Comparison of ENCODE assay signal across 9 cellular contexts in genomic region chr3:3800076-3800448, GRCh38. TPM values are rescaled to one million over a fixed set of nuclear protein-coding genes. Genes with fewer than 3 reads are reported as not detected.
DNase-seq lines count a peak whose midpoint lies in the region; ATAC-seq and TF ChIP-seq lines count a peak whose summit lies in the region.
"Had no signal": no experiment of that assay in that cellular context is flagged by ENCODE, and none has a peak within 500 bp of the region (broad histone marks: within the 10 kb centered on the region; RNA-seq: fewer than 3 reads in every experiment).

No MANE protein-coding gene starts in this region.

- peak overlapping the region; percentile 56 for H3K4me3 ChIP-seq in adipocyte (ENCODE audit: low read length)
- peak overlapping the region; percentile 63 for H3K4me3 ChIP-seq in kidney epithelial cell (ENCODE audit: low read depth, low read length)

- no peaks in the 10 kb centered on the region for H3K9me3 ChIP-seq in adipocyte (ENCODE audit: control insufficient read depth, low read length)

- no peak for TF ChIP-seq CTCF in kidney epithelial cell (IDR thresholded peaks at IDR 0.05; ENCODE audit: insufficient read depth, low read length, poor library complexity, severe bottlenecking)

- peaks cover 36% of the 10 kb centered on the region for H3K27me3 ChIP-seq in adipocyte (replicated peaks; ENCODE audit: control insufficient read depth, insufficient read depth, low read length)
- peaks cover 22% of the 10 kb centered on the region for H3K27me3 ChIP-seq in kidney epithelial cell (ENCODE audit: control insufficient read depth, insufficient read depth, low read length)

- DNase-seq in NCI-H146 (lab: John Stamatoyannopoulos, UW) (peak; percentile 6), NCI-H146 treated with DMSO at 0.1 percent for 48 hours (lab: John Stamatoyannopoulos, UW; ENCODE audit: unreplicated experiment) (no peak), adipocyte (ENCODE audit: low read depth) (peak; percentile 5), kidney epithelial cell (ENCODE audit: low read depth) (no peak), EL (no peak)
- DNase-seq in stimulated activated naive CD8-positive, alpha-beta T cell treated with anti-CD3 and anti-CD28 coated beads, Interleukin-15, Interleukin-2, amounts not matched to agents 100 U/mL and 50 U/mL, for 24 hours: peak; percentile 34

- ATAC-seq in stimulated activated naive CD8-positive, alpha-beta T cell treated with anti-CD3 and anti-CD28 coated beads, Interleukin-15, Interleukin-2, amounts not matched to agents 100 U/mL and 50 U/mL, for 24 hours: no peak
- ATAC-seq in GM19328 (IDR thresholded peaks at IDR 0.05; ENCODE audit: unreplicated experiment): no peak
- no peak for ATAC-seq in HG03457 (IDR thresholded peaks at IDR 0.05; ENCODE audit: unreplicated experiment)

- H3K4me1 ChIP-seq in adipocyte (ENCODE audit: control insufficient read depth, insufficient read depth, low read length): peaks cover 8% of the 10 kb centered on the region

- H3K36me3 ChIP-seq in adipocyte (ENCODE audit: control insufficient read depth, insufficient read depth, low read length, severe bottlenecking): no peaks in the 10 kb centered on the region
- H3K36me3 ChIP-seq in kidney epithelial cell (ENCODE audit: control insufficient read depth, insufficient read depth, low read length): no peaks in the 10 kb centered on the region

- no peak overlapping the region for H3K9ac ChIP-seq in adipocyte (ENCODE audit: low read length)

RNA-seq across cellular contexts. Expression of gene LRRN1, which starts 0.8 kb away (rescaled TPM):
- 19.7 and 26.8 TPM in 2 replicates for total RNA-seq in kidney epithelial cell
- total RNA-seq: NCI-H460 had no signal

Comparison
In these comparisons a context has a peak if more than half of its experiments do, and no peak if none do; other contexts are left out.
1. DNase-seq: peak in NCI-H146 (single experiment), adipocyte (single experiment) and stimulated activated naive CD8-positive, alpha-beta T cell treated with anti-CD3 and anti-CD28 coated beads, Interleukin-15, Interleukin-2, amounts not matched to agents 100 U/mL and 50 U/mL, for 24 hours (single experiment); none in NCI-H146 treated with DMSO at 0.1 percent for 48 hours (single experiment), kidney epithelial cell (single experiment) and EL (single experiment).